1 cellular context compared by ENCODE assay signal in genomic region chr10:42754155-42755027, GRCh38.
TF ChIP-seq lines count a peak whose summit lies in the region.

No MANE protein-coding gene starts in this region.

TF ChIP-seq in K562, 482 proteins besides CTCF, POLR2A, EP300 and RAD21 (continued from another document):
- TF ChIP-seq, protein P1, sequence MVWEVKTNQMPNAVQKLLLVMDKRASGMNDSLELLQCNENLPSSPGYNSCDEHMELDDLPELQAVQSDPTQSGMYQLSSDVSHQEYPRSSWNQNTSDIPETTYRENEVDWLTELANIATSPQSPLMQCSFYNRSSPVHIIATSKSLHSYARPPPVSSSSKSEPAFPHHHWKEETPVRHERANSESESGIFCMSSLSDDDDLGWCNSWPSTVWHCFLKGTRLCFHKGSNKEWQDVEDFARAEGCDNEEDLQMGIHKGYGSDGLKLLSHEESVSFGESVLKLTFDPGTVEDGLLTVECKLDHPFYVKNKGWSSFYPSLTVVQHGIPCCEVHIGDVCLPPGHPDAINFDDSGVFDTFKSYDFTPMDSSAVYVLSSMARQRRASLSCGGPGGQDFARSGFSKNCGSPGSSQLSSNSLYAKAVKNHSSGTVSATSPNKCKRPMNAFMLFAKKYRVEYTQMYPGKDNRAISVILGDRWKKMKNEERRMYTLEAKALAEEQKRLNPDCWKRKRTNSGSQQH (CRISPR knock-in tag; IDR thresholded peaks at IDR 0.05) = no peak
- TF ChIP-seq, protein P2, sequence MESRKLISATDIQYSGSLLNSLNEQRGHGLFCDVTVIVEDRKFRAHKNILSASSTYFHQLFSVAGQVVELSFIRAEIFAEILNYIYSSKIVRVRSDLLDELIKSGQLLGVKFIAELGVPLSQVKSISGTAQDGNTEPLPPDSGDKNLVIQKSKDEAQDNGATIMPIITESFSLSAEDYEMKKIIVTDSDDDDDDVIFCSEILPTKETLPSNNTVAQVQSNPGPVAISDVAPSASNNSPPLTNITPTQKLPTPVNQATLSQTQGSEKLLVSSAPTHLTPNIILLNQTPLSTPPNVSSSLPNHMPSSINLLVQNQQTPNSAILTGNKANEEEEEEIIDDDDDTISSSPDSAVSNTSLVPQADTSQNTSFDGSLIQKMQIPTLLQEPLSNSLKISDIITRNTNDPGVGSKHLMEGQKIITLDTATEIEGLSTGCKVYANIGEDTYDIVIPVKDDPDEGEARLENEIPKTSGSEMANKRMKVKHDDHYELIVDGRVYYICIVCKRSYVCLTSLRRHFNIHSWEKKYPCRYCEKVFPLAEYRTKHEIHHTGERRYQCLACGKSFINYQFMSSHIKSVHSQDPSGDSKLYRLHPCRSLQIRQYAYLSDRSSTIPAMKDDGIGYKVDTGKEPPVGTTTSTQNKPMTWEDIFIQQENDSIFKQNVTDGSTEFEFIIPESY (CRISPR knock-in tag; IDR thresholded peaks at IDR 0.05) = 0 out of 2 replicates have a peak, but pooled peaks have one; percentile 36
- no peak for TF ChIP-seq PREB (CRISPR knock-in tag; IDR thresholded peaks at IDR 0.05)
- peak in 1 of 2 experiments; percentile 23 for TF ChIP-seq E2F6 (IDR thresholded peaks at IDR 0.05; ENCODE audit: borderline replicate concordance in 1 of 2, extremely low read depth in 1 of 2, insufficient read depth in 1 of 2, insufficient read length in 1 of 2, low read depth in 1 of 2, low read length in 1 of 2, poor library complexity in 1 of 2, severe bottlenecking in 1 of 2)
- TF ChIP-seq, protein P3, sequence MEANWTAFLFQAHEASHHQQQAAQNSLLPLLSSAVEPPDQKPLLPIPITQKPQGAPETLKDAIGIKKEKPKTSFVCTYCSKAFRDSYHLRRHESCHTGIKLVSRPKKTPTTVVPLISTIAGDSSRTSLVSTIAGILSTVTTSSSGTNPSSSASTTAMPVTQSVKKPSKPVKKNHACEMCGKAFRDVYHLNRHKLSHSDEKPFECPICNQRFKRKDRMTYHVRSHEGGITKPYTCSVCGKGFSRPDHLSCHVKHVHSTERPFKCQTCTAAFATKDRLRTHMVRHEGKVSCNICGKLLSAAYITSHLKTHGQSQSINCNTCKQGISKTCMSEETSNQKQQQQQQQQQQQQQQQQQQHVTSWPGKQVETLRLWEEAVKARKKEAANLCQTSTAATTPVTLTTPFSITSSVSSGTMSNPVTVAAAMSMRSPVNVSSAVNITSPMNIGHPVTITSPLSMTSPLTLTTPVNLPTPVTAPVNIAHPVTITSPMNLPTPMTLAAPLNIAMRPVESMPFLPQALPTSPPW (CRISPR knock-in tag; IDR thresholded peaks at IDR 0.05) = no peak
- TF ChIP-seq RBM14 (IDR thresholded peaks at IDR 0.05; ENCODE audit: borderline replicate concordance, insufficient read depth, low read depth, low read length) = no peak
